Comparison of ENCODE assay signal across 25 cellular contexts in the genomic region with DNA sequence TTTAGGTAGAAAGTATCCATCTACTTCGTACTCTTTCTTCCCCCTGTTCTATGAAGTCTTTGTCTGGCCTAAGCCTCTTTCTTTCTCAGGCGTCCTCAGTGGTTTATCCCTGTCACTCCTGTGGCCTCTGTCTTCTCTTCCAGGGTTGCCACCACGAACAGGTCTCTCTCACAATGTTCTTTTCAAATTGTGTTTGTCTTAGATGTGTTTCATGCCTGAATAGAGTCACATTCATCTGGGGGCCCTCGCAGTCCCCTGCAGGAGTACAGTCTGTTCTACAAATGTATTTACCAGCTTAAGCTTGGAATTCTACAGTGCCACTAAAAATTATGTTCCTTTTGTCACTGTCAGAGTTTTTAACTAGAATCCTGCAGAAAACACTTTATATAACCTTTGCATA.
A peak's percentile ranks its signal among the peaks of the same experiment; 100 is the strongest.
DNase-seq lines count a peak whose midpoint lies in the region; ATAC-seq, FAIRE-seq and TF ChIP-seq lines count a peak whose summit lies in the region.
"Had no signal": no experiment of that assay in that cellular context is flagged by ENCODE, and none has a peak within 500 bp of the region (broad histone marks: within the 10 kb centered on the region; RNA-seq: fewer than 3 reads in every experiment).

No MANE protein-coding gene starts in this region.

- H3K4me2 ChIP-seq in neural progenitor cell: peak overlapping the region; percentile 34
- H3K4me2 ChIP-seq: A549; BLaER1 treated with 17β-estradiol and CSF1 and Interleukin-3, amounts not matched to agents 10 nM and 100 nM; GM23338 had no signal

- H3K27me3 ChIP-seq in neural progenitor cell: no peaks in the 10 kb centered on the region
- H3K27me3 ChIP-seq: BE2C; BLaER1 treated with 17β-estradiol and CSF1 and Interleukin-3, amounts not matched to agents 10 nM and 100 nM had no signal

- FAIRE-seq in islet of Langerhans (lab: Jason Lieb, UNC): peak; percentile 65
- FAIRE-seq: A549, GM12891, GM18507 had no signal

- no peak for DNase-seq in T-helper 17 cell
- DNase-seq in neural progenitor cell (ENCODE audit: low spot score): peak; percentile 27
- DNase-seq in activated CD4-positive, alpha-beta T cell treated with anti-CD3 and anti-CD28 coated beads for 36 hours: no peak
- no peak for DNase-seq in central memory CD4-positive, alpha-beta T cell
- DNase-seq in activated T-cell treated with anti-CD3 and anti-CD28 coated beads, Interleukin-2, amount 50 U/mL, for 1 hour: no peak
- DNase-seq: 8988T; ACHN; AML-193; BE2C; Calu3; CD4-positive, alpha-beta T cell; CD8-positive, alpha-beta memory T cell; COR-L47; DMS53; DMS79 treated with DMSO at 0.1 percent for 48 hours; GF-D8; H9 had no signal

- peak overlapping the region; percentile 37 for H3K27ac ChIP-seq in neural progenitor cell
- H3K27ac ChIP-seq: A549; BLaER1 treated with 17β-estradiol and CSF1 and Interleukin-3, amounts not matched to agents 10 nM and 100 nM had no signal

- no peak overlapping the region for H3K9ac ChIP-seq in neural progenitor cell
- H3K9ac ChIP-seq: BLaER1 treated with 17β-estradiol and CSF1 and Interleukin-3, amounts not matched to agents 10 nM and 100 nM had no signal

- intact Hi-C loops in activated CD4-positive, alpha-beta T cell treated with anti-CD3 and anti-CD28 coated beads for 36 hours (cut with DNase I, micrococcal nuclease): no loop called here

- no peaks in the 10 kb centered on the region for H3K79me2 ChIP-seq in neural progenitor cell (ENCODE audit: low read depth)

- H3K36me3 Mint-ChIP-seq in T-helper 17 cell (ENCODE audit: low read depth) (peaks cover 4% of the 10 kb centered on the region), neural progenitor cell (peaks cover 4% of the 10 kb centered on the region)
- no peaks in the 10 kb centered on the region for H3K36me3 Mint-ChIP-seq in activated CD4-positive, alpha-beta T cell treated with anti-CD3 and anti-CD28 coated beads for 36 hours (ENCODE audit: low read depth)
- H3K36me3 Mint-ChIP-seq: CD14-positive monocyte; CD8-positive, alpha-beta memory T cell had no signal

- no peak for TF ChIP-seq CTCF in neural progenitor cell (IDR thresholded peaks at IDR 0.05)

- no peaks in the 10 kb centered on the region for H3K9me3 ChIP-seq in T-helper 17 cell (ENCODE audit: control insufficient read depth, low read length, poor library complexity, severe bottlenecking)
- H3K9me3 ChIP-seq in neural progenitor cell (ENCODE audit: low read depth): no peaks in the 10 kb centered on the region
- H3K9me3 ChIP-seq: A549, BE2C had no signal

- no peaks in the 10 kb centered on the region for H4K20me1 ChIP-seq in neural progenitor cell (ENCODE audit: low read depth)
- H4K20me1 ChIP-seq: BLaER1 treated with 17β-estradiol and CSF1 and Interleukin-3, amounts not matched to agents 10 nM and 100 nM had no signal

- H3K36me3 ChIP-seq in neural progenitor cell: no peaks in the 10 kb centered on the region
- H3K36me3 ChIP-seq: BE2C; BLaER1 treated with 17β-estradiol and CSF1 and Interleukin-3, amounts not matched to agents 10 nM and 100 nM had no signal

- H3K4me1 Mint-ChIP-seq in T-helper 17 cell (peaks cover 2% of the 10 kb centered on the region), neural progenitor cell (peaks cover 24% of the 10 kb centered on the region)
- no peaks in the 10 kb centered on the region for H3K4me1 Mint-ChIP-seq in activated CD4-positive, alpha-beta T cell treated with anti-CD3 and anti-CD28 coated beads for 36 hours
- H3K4me1 Mint-ChIP-seq: CD14-positive monocyte; CD8-positive, alpha-beta memory T cell had no signal

- H3K27ac Mint-ChIP-seq in T-helper 17 cell (peak overlapping the region; percentile 11), neural progenitor cell (peak overlapping the region; percentile 51)
- no peak overlapping the region for H3K27ac Mint-ChIP-seq in activated CD4-positive, alpha-beta T cell treated with anti-CD3 and anti-CD28 coated beads for 36 hours
- H3K27ac Mint-ChIP-seq: CD14-positive monocyte; CD4-positive, alpha-beta T cell; CD8-positive, alpha-beta memory T cell; GM23338; H9 had no signal

- POLR2A ChIA-PET in activated CD4-positive, alpha-beta T cell treated with anti-CD3 and anti-CD28 coated beads for 36 hours (lab: Charles Lee): no interaction called here

- H3K27me3 Mint-ChIP-seq in T-helper 17 cell (peaks cover 44% of the 10 kb centered on the region), neural progenitor cell (ENCODE audit: insufficient read depth, low read depth) (peaks cover 3% of the 10 kb centered on the region)
- H3K27me3 Mint-ChIP-seq in activated CD4-positive, alpha-beta T cell treated with anti-CD3 and anti-CD28 coated beads for 36 hours: peaks cover 2% of the 10 kb centered on the region

- H3K4me3 Mint-ChIP-seq in T-helper 17 cell (no peak overlapping the region), neural progenitor cell (no peak overlapping the region)
- H3K4me3 Mint-ChIP-seq in activated CD4-positive, alpha-beta T cell treated with anti-CD3 and anti-CD28 coated beads for 36 hours: no peak overlapping the region
- H3K4me3 Mint-ChIP-seq: CD14-positive monocyte; CD4-positive, alpha-beta T cell; CD8-positive, alpha-beta memory T cell; GM23338; H9 had no signal

- CTCF ChIA-PET in activated CD4-positive, alpha-beta T cell treated with anti-CD3 and anti-CD28 coated beads for 36 hours (lab: Charles Lee): no interaction called here

- no peak overlapping the region for H3K4me3 ChIP-seq in neural progenitor cell
- H3K4me3 ChIP-seq: A549; BLaER1 treated with 17β-estradiol and CSF1 and Interleukin-3, amounts not matched to agents 10 nM and 100 nM; GM23338 had no signal

- H3K4me1 ChIP-seq in neural progenitor cell: peaks cover 24% of the 10 kb centered on the region
- H3K4me1 ChIP-seq: A549, BE2C had no signal

- no peak for ATAC-seq in T-helper 17 cell
- no peak for ATAC-seq in activated CD4-positive, alpha-beta T cell treated with anti-CD3 and anti-CD28 coated beads for 36 hours
- ATAC-seq: A549, GM23338, HCT116 had no signal

- H2AFZ ChIP-seq in neural progenitor cell (replicated peaks): no peak overlapping the region
- H2AFZ ChIP-seq: GM23338 had no signal

- no peaks in the 10 kb centered on the region for H3K9me3 Mint-ChIP-seq in neural progenitor cell
- H3K9me3 Mint-ChIP-seq in activated CD4-positive, alpha-beta T cell treated with anti-CD3 and anti-CD28 coated beads for 36 hours (ENCODE audit: low read depth): no peaks in the 10 kb centered on the region
- H3K9me3 Mint-ChIP-seq: CD4-positive, alpha-beta T cell; CD8-positive, alpha-beta memory T cell; GM23338; H9 had no signal

- peaks cover 14% of the 10 kb centered on the region for H3F3A ChIP-seq in neural progenitor cell (ENCODE audit: low read depth)
